Comparison of ENCODE assay signal across 9 cellular contexts in the genomic region with DNA sequence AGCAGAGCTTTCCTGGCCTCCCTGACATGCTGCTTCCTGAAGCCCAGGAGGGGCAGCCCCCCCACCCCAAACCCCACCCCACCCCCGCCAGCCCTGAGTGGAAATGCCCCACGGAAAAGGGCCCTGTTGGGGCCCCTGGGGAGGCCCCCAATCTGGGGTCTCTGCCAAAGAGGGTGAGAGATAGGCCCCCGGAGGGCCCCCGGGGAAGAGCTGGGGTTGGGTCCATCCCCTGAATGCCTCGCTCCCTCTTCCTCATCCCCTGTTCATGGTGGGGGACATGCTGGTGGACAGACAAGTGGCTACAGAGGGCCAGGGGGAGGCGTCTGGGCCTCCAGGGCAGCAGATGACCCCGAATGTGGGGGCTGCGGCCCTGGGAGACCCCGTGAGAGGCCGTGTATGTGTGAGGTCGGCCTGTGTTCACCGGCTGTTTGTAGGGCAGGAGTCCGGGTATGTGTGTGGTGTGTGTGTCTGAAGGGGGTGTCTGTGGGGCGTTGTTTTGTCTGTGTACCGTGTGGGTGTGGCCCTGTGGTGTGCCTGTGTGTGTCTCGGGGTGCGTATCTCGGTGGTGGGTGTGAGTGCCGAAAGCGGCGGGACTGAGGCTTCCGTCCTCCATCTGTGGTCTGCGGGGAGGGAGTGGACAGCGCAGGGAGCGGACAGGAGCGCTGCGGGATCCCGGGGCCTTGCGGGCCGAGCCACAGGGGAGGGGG. TPM values are rescaled to one million over a fixed set of nuclear protein-coding genes. Genes with fewer than 3 reads are reported as not detected.
DNase-seq lines count a peak whose midpoint lies in the region; ATAC-seq, FAIRE-seq and TF ChIP-seq lines count a peak whose summit lies in the region.
"Had no signal": no experiment of that assay in that cellular context is flagged by ENCODE, and none has a peak within 500 bp of the region (broad histone marks: within the 10 kb centered on the region; RNA-seq: fewer than 3 reads in every experiment).

No MANE protein-coding gene starts in this region.

- peak overlapping the region; percentile 93 for H3K27ac Mint-ChIP-seq in T-helper 2 cell treated with Interferon-gamma antibody and Interleukin-4, amounts not matched to agents 5 μg/mL and 100 μg/mL, for 36 hours

- H3K4me3 ChIP-seq in left lung (peak overlapping the region in 1 of 2 donors; percentile 56), stomach smooth muscle (ENCODE audit: low read length in 2 of 2) (peak overlapping the region in 1 of 2 donors; percentile 59)

- FAIRE-seq in GM12891 (lab: Jason Lieb, UNC): no peak

- no peaks in the 10 kb centered on the region for H3K9me3 ChIP-seq in left lung
- H3K9me3 ChIP-seq in stomach smooth muscle (ENCODE audit: control insufficient read depth in 2 of 2, low read length in 2 of 2): no peaks in the 10 kb centered on the region

- peak overlapping the region; percentile 82 to 85 for H3K27ac ChIP-seq in left lung
- peak overlapping the region; percentile 77 for H3K27ac ChIP-seq in stomach smooth muscle (ENCODE audit: low read length)

- DNase-seq in GM12891 (ENCODE audit: insufficient read length, low spot score) (peak; percentile 73), T47D (ENCODE audit: low read depth in 1 of 2, low spot score in 1 of 2) (peak; percentile 60 to 71), left lung (peak in 1 of 2 donors; percentile 54), GDM1 (lab: John Stamatoyannopoulos, UW) (no peak), NOMO-1 treated with DMSO at 0.1 percent for 48 hours (lab: John Stamatoyannopoulos, UW; ENCODE audit: unreplicated experiment) (no peak)
- DNase-seq in T-helper 2 cell treated with Interferon-gamma antibody and Interleukin-4, amounts not matched to agents 5 μg/mL and 100 μg/mL, for 36 hours (ENCODE audit: low spot score): peak; percentile 52

- H3K9me3 Mint-ChIP-seq in T-helper 2 cell treated with Interferon-gamma antibody and Interleukin-4, amounts not matched to agents 5 μg/mL and 100 μg/mL, for 36 hours: no peaks in the 10 kb centered on the region

- H3K4me1 ChIP-seq in left lung (peaks cover 15 to 45% of the 10 kb centered on the region in 2 donors), stomach smooth muscle (ENCODE audit: control insufficient read depth, insufficient read depth, low read length) (peaks cover 51% of the 10 kb centered on the region)

- intact Hi-C loops in left lung (cut with DNase I): loop anchor here (5.0 to 10.0 kb wide), 5 partner anchors 65 to 472 kb away; partner anchors contain the start of gene IER5L (in 1 of the 2)

- H3K36me3 ChIP-seq in left lung (no peaks in the 10 kb centered on the region), stomach smooth muscle (ENCODE audit: control insufficient read depth in 2 of 2, insufficient read depth in 2 of 2, low read length in 2 of 2) (no peaks in the 10 kb centered on the region)

- H3K9ac ChIP-seq in stomach smooth muscle (ENCODE audit: low read length in 2 of 2): peak overlapping the region; percentile 36 to 64

- no peaks in the 10 kb centered on the region for H3K27me3 Mint-ChIP-seq in T-helper 2 cell treated with Interferon-gamma antibody and Interleukin-4, amounts not matched to agents 5 μg/mL and 100 μg/mL, for 36 hours (ENCODE audit: low read depth)

- ATAC-seq in left lung: peak; percentile 2
- no peak for ATAC-seq in HG02981 (IDR thresholded peaks at IDR 0.05; ENCODE audit: unreplicated experiment)

- peaks cover 0 to 11% of the 10 kb centered on the region in 2 donors for H3K27me3 ChIP-seq in left lung
- H3K27me3 ChIP-seq in stomach smooth muscle (ENCODE audit: control insufficient read depth in 1 of 2, insufficient read depth in 2 of 2, low read length in 2 of 2): no peaks in the 10 kb centered on the region

- H3K36me3 Mint-ChIP-seq in T-helper 2 cell treated with Interferon-gamma antibody and Interleukin-4, amounts not matched to agents 5 μg/mL and 100 μg/mL, for 36 hours (ENCODE audit: low read depth): no peaks in the 10 kb centered on the region

- H3K4me3 Mint-ChIP-seq in T-helper 2 cell treated with Interferon-gamma antibody and Interleukin-4, amounts not matched to agents 5 μg/mL and 100 μg/mL, for 36 hours: peak overlapping the region; percentile 93

- in situ Hi-C loops in T47D (cut with HindIII; ENCODE audit: low pct_unique_long_range_greater_than_20kb, low sequenced_read_pairs): no loop called here

- peaks cover 29% of the 10 kb centered on the region for H3K4me1 Mint-ChIP-seq in T-helper 2 cell treated with Interferon-gamma antibody and Interleukin-4, amounts not matched to agents 5 μg/mL and 100 μg/mL, for 36 hours (ENCODE audit: low read depth)

- no peak for TF ChIP-seq POLR2A in GM12891 (IDR thresholded peaks at IDR 0.05; ENCODE audit: low read depth, low read length)

- TF ChIP-seq CTCF in left lung (IDR thresholded peaks at IDR 0.05): no peak

TF ChIP-seq in GM12891, 5 proteins besides CTCF, POLR2A, EP300 and RAD21:
- TF ChIP-seq TAF1 (IDR thresholded peaks at IDR 0.05; ENCODE audit: low read depth, low read length): no peak
TF ChIP-seq in GM12891: peak in this region for 0.

RNA-seq across cellular contexts. Expression of gene C9orf50, which starts 11.3 kb away (rescaled TPM):
- not detected for polyA plus RNA-seq in GM12891 (2012; ENCODE audit: low read depth, missing spikeins)
- not detected for total RNA-seq in left lung
- total RNA-seq: LHCN-M2 had no signal

RNA-seq across cellular contexts. Expression of gene NTMT1, which starts 16.3 kb away (rescaled TPM):
- polyA plus RNA-seq in GM12891 (2012; ENCODE audit: low read depth, missing spikeins): 23.6 TPM
- 10 to 100 TPM; 25.3 to 35.4 TPM for total RNA-seq in left lung

RNA-seq across cellular contexts. Expression of gene ASB6, which starts 32.3 kb away (rescaled TPM):
- 7.6 TPM for polyA plus RNA-seq in GM12891 (2012; ENCODE audit: low read depth, missing spikeins)
- total RNA-seq in left lung: 10 to 100 TPM; 15.8 to 18.0 TPM

RNA-seq across cellular contexts. Expression of gene PRRX2, which starts 55.8 kb away (rescaled TPM):
- polyA plus RNA-seq in GM12891 (2012; ENCODE audit: low read depth, missing spikeins): not detected
- 1 to 10 TPM; 1.7 to 5.6 TPM for total RNA-seq in left lung
- total RNA-seq: LHCN-M2 had no signal

Comparison
In these comparisons a context has a peak if more than half of its experiments do, and no peak if none do; other contexts are left out.
1. DNase-seq: peak in GM12891 (single experiment), T-helper 2 cell treated with Interferon-gamma antibody and Interleukin-4, amounts not matched to agents 5 μg/mL and 100 μg/mL, for 36 hours (single experiment) and T47D (2 of 2); none in GDM1 (single experiment) and NOMO-1 treated with DMSO at 0.1 percent for 48 hours (single experiment).